In genomic region chr17:48636177-48637018, GRCh38 we compare ENCODE assay signal across 8 cellular contexts. TPM values are rescaled to one million over a fixed set of nuclear protein-coding genes. Genes with fewer than 3 reads are reported as not detected.
DNase-seq lines count a peak whose midpoint lies in the region; ATAC-seq and TF ChIP-seq lines count a peak whose summit lies in the region.

No MANE protein-coding gene starts in this region.

- H3K27me3 Mint-ChIP-seq in activated CD4-positive, alpha-beta T cell treated with anti-CD3 and anti-CD28 coated beads, Interleukin-2, amount 10 ng/mL, durations not matched to agents 7 days and 5 days = peaks cover 91% of the 10 kb centered on the region
- H3K27me3 Mint-ChIP-seq in endothelial cell (ENCODE audit: unreplicated experiment) = peaks cover 35% of the 10 kb centered on the region
- peaks cover 32 to 99% (median 83%) of the 10 kb centered on the region in 5 donors for H3K27me3 Mint-ChIP-seq in naive thymus-derived CD8-positive, alpha-beta T cell

- CTCF ChIA-PET in activated CD4-positive, alpha-beta T cell treated with anti-CD3 and anti-CD28 coated beads, Interleukin-2, amount 10 ng/mL, durations not matched to agents 7 days and 5 days (lab: Charles Lee) = interaction anchor here (0.6 to 2.9 kb wide), 22 partner anchors 9 to 689 kb away, joined by 3 to 16 read pairs (median 4); partner anchors contain the start of genes CBX1, HOXB5, HOXB8 and HOXB9

- POLR2A ChIA-PET in activated CD4-positive, alpha-beta T cell treated with anti-CD3 and anti-CD28 coated beads, Interleukin-2, amount 10 ng/mL, durations not matched to agents 7 days and 5 days (lab: Charles Lee) = no interaction called here
- POLR2A ChIA-PET in naive thymus-derived CD8-positive, alpha-beta T cell (lab: Charles Lee) = interaction anchor here (0.6 to 1.7 kb wide), 3 partner anchors 9 to 22 kb away, joined by 3 to 4 read pairs (median 3); partner anchors contain the start of gene HOXB9

- TF ChIP-seq POLR2A in upper lobe of left lung (IDR thresholded peaks at IDR 0.05) = no peak

- no peaks in the 10 kb centered on the region for H3K36me3 ChIP-seq in upper lobe of left lung

- H3K4me1 ChIP-seq in upper lobe of left lung = peaks cover 3 to 10% (median 5%) of the 10 kb centered on the region in 4 donors

- H3K27me3 ChIP-seq in upper lobe of left lung = peaks cover 0 to 76% (median 45%) of the 10 kb centered on the region in 4 donors

- no peaks in the 10 kb centered on the region for H3K9me3 ChIP-seq in upper lobe of left lung

- no peak overlapping the region for H3K4me3 ChIP-seq in upper lobe of left lung

- no peaks in the 10 kb centered on the region for H3K36me3 Mint-ChIP-seq in activated CD4-positive, alpha-beta T cell treated with anti-CD3 and anti-CD28 coated beads, Interleukin-2, amount 10 ng/mL, durations not matched to agents 7 days and 5 days (ENCODE audit: low read depth)
- no peaks in the 10 kb centered on the region for H3K36me3 Mint-ChIP-seq in endothelial cell (ENCODE audit: low read depth, unreplicated experiment)
- H3K36me3 Mint-ChIP-seq in naive thymus-derived CD8-positive, alpha-beta T cell = peaks cover 0 to 4% (median 3%) of the 10 kb centered on the region in 3 donors

- H3K4me3 Mint-ChIP-seq in activated CD4-positive, alpha-beta T cell treated with anti-CD3 and anti-CD28 coated beads, Interleukin-2, amount 10 ng/mL, durations not matched to agents 7 days and 5 days = no peak overlapping the region
- H3K4me3 Mint-ChIP-seq in endothelial cell (ENCODE audit: unreplicated experiment) = no peak overlapping the region
- H3K4me3 Mint-ChIP-seq in naive thymus-derived CD8-positive, alpha-beta T cell = peak overlapping the region in 6 of 10 donors; percentile 18 to 57 (median 54)

- no peak overlapping the region for H3K27ac ChIP-seq in upper lobe of left lung

- TF ChIP-seq EP300 in upper lobe of left lung (IDR thresholded peaks at IDR 0.05) = no peak

- DNase-seq in A172 (ENCODE audit: low spot score) (peak; percentile 39), NCI-H2081 treated with DMSO at 0.1 percent for 48 hours (lab: John Stamatoyannopoulos, UW) (peak; percentile 9), endothelial cell (ENCODE audit: low spot score) (peak; percentile 99), upper lobe of left lung (peak; percentile 44 to 88)
- DNase-seq in activated CD4-positive, alpha-beta T cell treated with anti-CD3 and anti-CD28 coated beads, Interleukin-2, amount 10 ng/mL, durations not matched to agents 7 days and 5 days = peak; percentile 71
- peak in 9 of 10 donors; percentile 35 to 61 (median 54) for DNase-seq in naive thymus-derived CD8-positive, alpha-beta T cell

- H3K9me3 Mint-ChIP-seq in activated CD4-positive, alpha-beta T cell treated with anti-CD3 and anti-CD28 coated beads, Interleukin-2, amount 10 ng/mL, durations not matched to agents 7 days and 5 days = no peaks in the 10 kb centered on the region
- H3K9me3 Mint-ChIP-seq in endothelial cell (ENCODE audit: unreplicated experiment) = no peaks in the 10 kb centered on the region
- H3K9me3 Mint-ChIP-seq in naive thymus-derived CD8-positive, alpha-beta T cell = no peaks in the 10 kb centered on the region

- WGBS in upper lobe of left lung, 2 donors = 4 to 8% methylated on average over 17 to 31 of the region's 39 CpGs

- ATAC-seq in GM18907 (IDR thresholded peaks at IDR 0.05; ENCODE audit: unreplicated experiment) (peak; percentile 58), upper lobe of left lung (ENCODE audit: low FRiP score in 2 of 2) (peak in 1 of 2 donors; percentile 79), GM19023 (IDR thresholded peaks at IDR 0.05; ENCODE audit: unreplicated experiment) (no peak)
- ATAC-seq in naive thymus-derived CD8-positive, alpha-beta T cell = peak; percentile 86 to 88

- TF ChIP-seq CTCF in endothelial cell (IDR thresholded peaks at IDR 0.05; ENCODE audit: unreplicated experiment) = peak; percentile 74
- peak in 4 of 6 experiments; percentile 27 to 32 (median 28) for TF ChIP-seq CTCF in upper lobe of left lung (IDR thresholded peaks at IDR 0.05)

- H3K27ac Mint-ChIP-seq in activated CD4-positive, alpha-beta T cell treated with anti-CD3 and anti-CD28 coated beads, Interleukin-2, amount 10 ng/mL, durations not matched to agents 7 days and 5 days = no peak overlapping the region
- peak overlapping the region; percentile 10 for H3K27ac Mint-ChIP-seq in endothelial cell (ENCODE audit: unreplicated experiment)
- peak overlapping the region in 1 of 10 donors; percentile 62 for H3K27ac Mint-ChIP-seq in naive thymus-derived CD8-positive, alpha-beta T cell

- H3K4me1 Mint-ChIP-seq in activated CD4-positive, alpha-beta T cell treated with anti-CD3 and anti-CD28 coated beads, Interleukin-2, amount 10 ng/mL, durations not matched to agents 7 days and 5 days = peaks cover 10% of the 10 kb centered on the region
- peaks cover 13% of the 10 kb centered on the region for H3K4me1 Mint-ChIP-seq in endothelial cell (ENCODE audit: unreplicated experiment)
- H3K4me1 Mint-ChIP-seq in naive thymus-derived CD8-positive, alpha-beta T cell = peaks cover 4 to 15% (median 13%) of the 10 kb centered on the region in 4 donors

RNA-seq across cellular contexts. Expression of gene HOXB9, which starts 10.2 kb away (rescaled TPM):
- 6.2 and 8.3 TPM in 2 replicates for total RNA-seq in A172 (2014; rRNA removed; shearing (Covaris generic))
- total RNA-seq in activated CD4-positive, alpha-beta T cell treated with anti-CD3 and anti-CD28 coated beads, Interleukin-2, amount 10 ng/mL, durations not matched to agents 7 days and 5 days = not detected
- total RNA-seq in endothelial cell (ENCODE audit: unreplicated experiment) = 0.49 TPM
- not detected for total RNA-seq in naive thymus-derived CD8-positive, alpha-beta T cell
- under 1 TPM in 1 of 3 donors, not detected in 2; 0.13 TPM for polyA plus RNA-seq in naive thymus-derived CD8-positive, alpha-beta T cell
- total RNA-seq in upper lobe of left lung = under 1 TPM in 3 of 6 donors, not detected in 3; 0.20 to 0.30 (median 0.29) TPM

RNA-seq across cellular contexts. Expression of gene HOXB8, which starts 21.3 kb away (rescaled TPM):
- total RNA-seq in A172 (2014; rRNA removed; shearing (Covaris generic)) = 34.8 and 56.0 TPM in 2 replicates
- total RNA-seq in activated CD4-positive, alpha-beta T cell treated with anti-CD3 and anti-CD28 coated beads, Interleukin-2, amount 10 ng/mL, durations not matched to agents 7 days and 5 days = not detected
- total RNA-seq in endothelial cell (ENCODE audit: unreplicated experiment) = 0.15 TPM
- not detected for total RNA-seq in naive thymus-derived CD8-positive, alpha-beta T cell
- not detected for polyA plus RNA-seq in naive thymus-derived CD8-positive, alpha-beta T cell
- total RNA-seq in upper lobe of left lung = under 1 TPM in 2 of 6 donors, not detected in 4; 0.23 to 0.27 TPM

RNA-seq across cellular contexts. Expression of gene HOXB7, which starts 25.6 kb away (rescaled TPM):
- total RNA-seq in A172 (2014; rRNA removed; shearing (Covaris generic)) = 22.4 and 24.7 TPM in 2 replicates
- under 1 TPM; 0.25 to 0.30 TPM for total RNA-seq in activated CD4-positive, alpha-beta T cell treated with anti-CD3 and anti-CD28 coated beads, Interleukin-2, amount 10 ng/mL, durations not matched to agents 7 days and 5 days
- total RNA-seq in endothelial cell (ENCODE audit: unreplicated experiment) (3.6 TPM), upper lobe of left lung (1 to 10 TPM in 5 of 6 donors, not detected in 1; 1.1 to 3.7 (median 1.3) TPM)
- total RNA-seq in naive thymus-derived CD8-positive, alpha-beta T cell = not detected
- polyA plus RNA-seq in naive thymus-derived CD8-positive, alpha-beta T cell = under 1 TPM in 2 of 3 donors, not detected in 1; 0.22 to 0.40 TPM

RNA-seq across cellular contexts. Expression of gene HOXB6, which starts 31.6 kb away (rescaled TPM):
- total RNA-seq in A172 (2014; rRNA removed; shearing (Covaris generic)) = 40.2 and 58.7 TPM in 2 replicates
- not detected for total RNA-seq in activated CD4-positive, alpha-beta T cell treated with anti-CD3 and anti-CD28 coated beads, Interleukin-2, amount 10 ng/mL, durations not matched to agents 7 days and 5 days
- 1.9 TPM for total RNA-seq in endothelial cell (ENCODE audit: unreplicated experiment)
- total RNA-seq in naive thymus-derived CD8-positive, alpha-beta T cell = not detected
- not detected for polyA plus RNA-seq in naive thymus-derived CD8-positive, alpha-beta T cell
- total RNA-seq in upper lobe of left lung = 10 to 100 TPM in 2 of 6 donors, 1 to 10 TPM in 4; 1.1 to 11.3 (median 7.0) TPM

RNA-seq across cellular contexts. Expression of gene HOXB5, which starts 42.8 kb away (rescaled TPM):
- 2.0 and 2.4 TPM in 2 replicates for total RNA-seq in A172 (2014; rRNA removed; shearing (Covaris generic))
- total RNA-seq in activated CD4-positive, alpha-beta T cell treated with anti-CD3 and anti-CD28 coated beads, Interleukin-2, amount 10 ng/mL, durations not matched to agents 7 days and 5 days = not detected
- total RNA-seq in endothelial cell (ENCODE audit: unreplicated experiment) (0.59 TPM), upper lobe of left lung (1 to 10 TPM in 4 of 6 donors, under 1 TPM in 2; 0.39 to 5.0 (median 1.5) TPM)
- total RNA-seq in naive thymus-derived CD8-positive, alpha-beta T cell = not detected
- polyA plus RNA-seq in naive thymus-derived CD8-positive, alpha-beta T cell = not detected

Comparison
In these comparisons a context has a peak if more than half of its experiments do, and no peak if none do; other contexts are left out.
1. DNase-seq: peak in every context shown above with its lines; median percentile 99 in endothelial cell; 71 in activated CD4-positive, alpha-beta T cell treated with anti-CD3 and anti-CD28 coated beads, Interleukin-2, amount 10 ng/mL, durations not matched to agents 7 days and 5 days; 66 in upper lobe of left lung; 54 in naive thymus-derived CD8-positive, alpha-beta T cell; 39 in A172; 9 in NCI-H2081 treated with DMSO at 0.1 percent for 48 hours.
2. H3K4me3 Mint-ChIP-seq: peak in naive thymus-derived CD8-positive, alpha-beta T cell (6 of 10); none in activated CD4-positive, alpha-beta T cell treated with anti-CD3 and anti-CD28 coated beads, Interleukin-2, amount 10 ng/mL, durations not matched to agents 7 days and 5 days (single experiment) and endothelial cell (single experiment).
3. RNA of gene HOXB8, which starts 21.3 kb away (total RNA-seq): 34.8 to 56.0 TPM in A172; 0.15 TPM in endothelial cell (single experiment), not detected in activated CD4-positive, alpha-beta T cell treated with anti-CD3 and anti-CD28 coated beads, Interleukin-2, amount 10 ng/mL, durations not matched to agents 7 days and 5 days, not detected in naive thymus-derived CD8-positive, alpha-beta T cell and 0.23 to 0.27 TPM in upper lobe of left lung; every median in the first group is over 10 times any median in the second.